Comparison of ENCODE assay signal across 1 cellular context in genomic region chr1:162632743-162633326, GRCh38.
TF ChIP-seq lines count a peak whose summit lies in the region.

No MANE protein-coding gene starts in this region.

TF ChIP-seq in endothelial cell of umbilical vein, 7 proteins besides CTCF, POLR2A, EP300 and RAD21 (continued from another document):
- TF ChIP-seq EZH2 (IDR thresholded peaks at IDR 0.05; ENCODE audit: borderline replicate concordance, low read depth, low read length, severe bottlenecking), result no peak
- TF ChIP-seq GATA2 (IDR thresholded peaks at IDR 0.05; ENCODE audit: insufficient read depth, insufficient read length, low read depth, low read length), result no peak
